Comparison of ENCODE assay signal across 8 cellular contexts in genomic region chr5:69234457-69235268, GRCh38. TPM values are rescaled to one million over a fixed set of nuclear protein-coding genes. Genes with fewer than 3 reads are reported as not detected.
DNase-seq lines count a peak whose midpoint lies in the region; ATAC-seq and TF ChIP-seq lines count a peak whose summit lies in the region.

TSS of gene CDK7 (plus strand) at chr5:69234886. CDS start at chr5:69234976, 90 bp downstream.

- POLR2A ChIA-PET in RWPE1 (lab: Yijun Ruan, JAX; ENCODE audit: low non-redundant PET), result no interaction called here
- POLR2A ChIA-PET in naive thymus-derived CD8-positive, alpha-beta T cell (lab: Charles Lee), result interaction anchor here (0.6 to 3.0 kb wide), 9 partner anchors 17 to 192 kb away, joined by 3 to 38 read pairs (median 4); partner anchors contain the start of genes CCDC125, CENPH and SLC30A5

- H3K4me1 Mint-ChIP-seq in activated T-helper 17 cell treated with anti-CD3 and anti-CD28 coated beads, Interleukin-2, amount 50 U/mL, for 72 hours, result peaks cover 16% of the 10 kb centered on the region
- peaks cover 15 to 50% (median 43%) of the 10 kb centered on the region in 4 donors for H3K4me1 Mint-ChIP-seq in naive thymus-derived CD8-positive, alpha-beta T cell

- CTCF ChIA-PET in RWPE1 (lab: Yijun Ruan, JAX), result interaction anchor here (0.5 to 0.6 kb wide), 2 partner anchors 41 to 111 kb away, joined by 3 to 5 read pairs; no protein-coding TSS in a partner anchor

- H3K4me3 ChIP-seq in LNCaP clone FGC (ENCODE audit: low read depth, low read length), result peak within 1 kb of the TSS; percentile 74
- H3K4me3 ChIP-seq in fibroblast of mammary gland (ENCODE audit: control insufficient read depth, low read depth, low read length), result peak within 1 kb of the TSS; percentile 98

- H3K36me3 Mint-ChIP-seq in activated T-helper 17 cell treated with anti-CD3 and anti-CD28 coated beads, Interleukin-2, amount 50 U/mL, for 72 hours (ENCODE audit: low read depth), result peaks cover 49% of the 10 kb centered on the region
- peaks cover 0 to 18% (median 4%) of the 10 kb centered on the region in 3 donors for H3K36me3 Mint-ChIP-seq in naive thymus-derived CD8-positive, alpha-beta T cell

- DNase-seq in Daoy (ENCODE audit: low read depth) (peak; percentile 97), GOT3 (lab: John Stamatoyannopoulos, UW) (peak; percentile 72), LNCaP clone FGC (ENCODE audit: low read depth) (peak; percentile 85), RWPE1 (ENCODE audit: low spot score) (peak; percentile 98), fibroblast of mammary gland (ENCODE audit: low read depth) (peak; percentile 88)
- DNase-seq in naive thymus-derived CD8-positive, alpha-beta T cell, result peak; percentile 83 to 94 (median 90)
- peak; percentile 82 to 89 (median 87) for DNase-seq in stimulated activated naive CD4-positive, alpha-beta T cell (lab: John Stamatoyannopoulos, UW)

- H3K4me3 Mint-ChIP-seq in activated T-helper 17 cell treated with anti-CD3 and anti-CD28 coated beads, Interleukin-2, amount 50 U/mL, for 72 hours, result peak within 1 kb of the TSS; percentile 94
- peak within 1 kb of the TSS; percentile 92 to 99 (median 97) for H3K4me3 Mint-ChIP-seq in naive thymus-derived CD8-positive, alpha-beta T cell

- H3K27me3 Mint-ChIP-seq in activated T-helper 17 cell treated with anti-CD3 and anti-CD28 coated beads, Interleukin-2, amount 50 U/mL, for 72 hours, result no peaks in the 10 kb centered on the region
- no peaks in the 10 kb centered on the region for H3K27me3 Mint-ChIP-seq in naive thymus-derived CD8-positive, alpha-beta T cell

- TF ChIP-seq CTCF in LNCaP clone FGC (IDR thresholded peaks at IDR 0.05; ENCODE audit: control insufficient read depth, extremely low read depth, insufficient read depth), result no peak
- no peak for TF ChIP-seq CTCF in RWPE1 (conservative IDR thresholded peaks at IDR 0.05; ENCODE audit: low read depth)
- no peak for TF ChIP-seq CTCF in fibroblast of mammary gland (conservative IDR thresholded peaks at IDR 0.05; ENCODE audit: control insufficient read depth, insufficient read depth, low read depth, low read length)

- peak within 1 kb of the TSS; percentile 89 for H3K27ac Mint-ChIP-seq in activated T-helper 17 cell treated with anti-CD3 and anti-CD28 coated beads, Interleukin-2, amount 50 U/mL, for 72 hours
- H3K27ac Mint-ChIP-seq in naive thymus-derived CD8-positive, alpha-beta T cell, result peak within 1 kb of the TSS; percentile 88 to 97 (median 94)

- H3K9me3 Mint-ChIP-seq in activated T-helper 17 cell treated with anti-CD3 and anti-CD28 coated beads, Interleukin-2, amount 50 U/mL, for 72 hours, result no peaks in the 10 kb centered on the region
- H3K9me3 Mint-ChIP-seq in naive thymus-derived CD8-positive, alpha-beta T cell, result no peaks in the 10 kb centered on the region

- ATAC-seq in activated T-helper 17 cell treated with anti-CD3 and anti-CD28 coated beads, Interleukin-2, amount 50 U/mL, for 72 hours (replicated peaks), result peak; percentile 100
- ATAC-seq in naive thymus-derived CD8-positive, alpha-beta T cell, result peak; percentile 99 to 100

- H3K27ac ChIP-seq in RWPE1, result peak within 1 kb of the TSS; percentile 85

RNA-seq across cellular contexts. Expression of gene CDK7, which starts in this region (rescaled TPM):
- total RNA-seq in Daoy (2014; rRNA removed; shearing (Covaris generic)), result 89.8 and 91.9 TPM in 2 replicates
- 10 to 100 TPM; 37.5 to 52.4 TPM for total RNA-seq in activated T-helper 17 cell treated with anti-CD3 and anti-CD28 coated beads, Interleukin-2, amount 50 U/mL, for 72 hours
- 10 to 100 TPM; 20.6 to 25.4 TPM for total RNA-seq in naive thymus-derived CD8-positive, alpha-beta T cell
- 10 to 100 TPM; 18.2 to 20.8 (median 19.4) TPM for polyA plus RNA-seq in naive thymus-derived CD8-positive, alpha-beta T cell

Comparison
In these comparisons a context has a peak if more than half of its experiments do, and no peak if none do; other contexts are left out.
1. Peak in every context shown above with its lines: DNase-seq, ATAC-seq, H3K4me3 ChIP-seq and H3K27ac ChIP-seq.